ENCODE assay signal across 14 cellular contexts in the genomic region with DNA sequence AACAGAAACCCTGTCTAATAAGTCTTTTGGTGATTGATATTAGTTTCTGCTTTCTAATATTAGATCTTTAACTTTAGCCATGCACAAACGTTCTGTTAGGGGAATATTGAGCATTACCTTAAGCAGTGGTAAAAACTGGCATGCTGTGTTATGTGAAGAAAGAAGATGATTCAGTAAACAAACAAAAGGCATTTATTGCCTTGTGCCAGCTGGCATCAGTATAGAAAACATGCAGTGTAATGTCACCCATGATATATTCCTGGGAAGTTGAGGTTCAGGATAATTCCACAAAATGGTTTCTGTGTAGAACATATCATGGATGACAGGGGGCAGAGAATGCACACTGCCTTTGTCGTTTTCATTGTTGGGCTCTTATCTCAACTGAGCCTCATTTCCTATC. TPM values are rescaled to one million over a fixed set of nuclear protein-coding genes. Genes with fewer than 3 reads are reported as not detected.
"Had no signal": no experiment of that assay in that cellular context is flagged by ENCODE, and none has a peak within 500 bp of the region (broad histone marks: within the 10 kb centered on the region; RNA-seq: fewer than 3 reads in every experiment).

No MANE protein-coding gene starts in this region.

- H3K27ac Mint-ChIP-seq: activated CD8-positive, alpha-beta memory T cell treated with anti-CD3 and anti-CD28 coated beads, Interleukin-2, amount 10 ng/mL, durations not matched to agents 7 days and 5 days; activated naive CD4-positive, alpha-beta T cell treated with anti-CD3 and anti-CD28 coated beads, Interleukin-2, amount 10 ng/mL, durations not matched to agents 7 days and 5 days; stimulated activated memory B cell treated with anti-CD40 and anti-IgM and Interleukin-4, amounts not matched to agents 10 μg/mL and 1 μg/mL and 100 μg/mL, for 72 hours; T-helper 2 cell treated with Interferon-gamma antibody and Interleukin-4, amounts not matched to agents 5 μg/mL and 100 μg/mL, for 36 hours had no signal

- H3K4me3 ChIP-seq: cardiac muscle cell, lung, pancreas had no signal

- ATAC-seq: activated CD8-positive, alpha-beta memory T cell treated with anti-CD3 and anti-CD28 coated beads, Interleukin-2, amount 10 ng/mL, durations not matched to agents 7 days and 5 days; left colon; pancreas; stimulated activated memory B cell treated with anti-CD40 and anti-IgM and Interleukin-4, amounts not matched to agents 10 μg/mL and 1 μg/mL and 100 μg/mL, for 72 hours had no signal

- H3K9me3 ChIP-seq: pancreas had no signal

- DNase-seq: activated CD4-positive, alpha-beta T cell treated with anti-CD3 and anti-CD28 coated beads, Interleukin-2, amount 50 U/mL, for 48 hours; activated CD4-positive, CD25-positive, alpha-beta regulatory T cell treated with anti-CD3 and anti-CD28 coated beads, Interleukin-2, amount 50 U/mL, for 72 hours; activated CD8-positive, alpha-beta memory T cell treated with anti-CD3 and anti-CD28 coated beads, Interleukin-2, amount 10 ng/mL, durations not matched to agents 7 days and 5 days; activated naive CD4-positive, alpha-beta T cell treated with anti-CD3 and anti-CD28 coated beads, Interleukin-2, amount 10 ng/mL, durations not matched to agents 7 days and 5 days; activated T-cell treated with anti-CD3 and anti-CD28 coated beads, Interleukin-2, amount 50 U/mL, for 1 hour; left colon; naive B cell; pancreas; stimulated activated CD4-positive, alpha-beta T cell treated with anti-CD3 and anti-CD28 coated beads, Interleukin-2, amount 100 ng/mL, for 48 hours had no signal

- H3K27me3 Mint-ChIP-seq: activated CD8-positive, alpha-beta memory T cell treated with anti-CD3 and anti-CD28 coated beads, Interleukin-2, amount 10 ng/mL, durations not matched to agents 7 days and 5 days; naive B cell; stimulated activated memory B cell treated with anti-CD40 and anti-IgM and Interleukin-4, amounts not matched to agents 10 μg/mL and 1 μg/mL and 100 μg/mL, for 72 hours had no signal

- H3K9me3 Mint-ChIP-seq: activated naive CD4-positive, alpha-beta T cell treated with anti-CD3 and anti-CD28 coated beads, Interleukin-2, amount 10 ng/mL, durations not matched to agents 7 days and 5 days; naive B cell; stimulated activated memory B cell treated with anti-CD40 and anti-IgM and Interleukin-4, amounts not matched to agents 10 μg/mL and 1 μg/mL and 100 μg/mL, for 72 hours; T-helper 2 cell treated with Interferon-gamma antibody and Interleukin-4, amounts not matched to agents 5 μg/mL and 100 μg/mL, for 36 hours had no signal

- H3K4me3 Mint-ChIP-seq: activated CD8-positive, alpha-beta memory T cell treated with anti-CD3 and anti-CD28 coated beads, Interleukin-2, amount 10 ng/mL, durations not matched to agents 7 days and 5 days; activated naive CD4-positive, alpha-beta T cell treated with anti-CD3 and anti-CD28 coated beads, Interleukin-2, amount 10 ng/mL, durations not matched to agents 7 days and 5 days; stimulated activated memory B cell treated with anti-CD40 and anti-IgM and Interleukin-4, amounts not matched to agents 10 μg/mL and 1 μg/mL and 100 μg/mL, for 72 hours; T-helper 2 cell treated with Interferon-gamma antibody and Interleukin-4, amounts not matched to agents 5 μg/mL and 100 μg/mL, for 36 hours had no signal

- H3K27me3 ChIP-seq: cardiac muscle cell, pancreas had no signal

- H3K36me3 ChIP-seq: cardiac muscle cell, pancreas had no signal

- H3K27ac ChIP-seq: cardiac muscle cell, epithelial cell of prostate, pancreas had no signal

RNA-seq across cellular contexts. Expression of a gene that starts 24.3 kb away (rescaled TPM):
- total RNA-seq: cardiac muscle cell had no signal
